15 cellular contexts compared by ENCODE assay signal in the genomic region with DNA sequence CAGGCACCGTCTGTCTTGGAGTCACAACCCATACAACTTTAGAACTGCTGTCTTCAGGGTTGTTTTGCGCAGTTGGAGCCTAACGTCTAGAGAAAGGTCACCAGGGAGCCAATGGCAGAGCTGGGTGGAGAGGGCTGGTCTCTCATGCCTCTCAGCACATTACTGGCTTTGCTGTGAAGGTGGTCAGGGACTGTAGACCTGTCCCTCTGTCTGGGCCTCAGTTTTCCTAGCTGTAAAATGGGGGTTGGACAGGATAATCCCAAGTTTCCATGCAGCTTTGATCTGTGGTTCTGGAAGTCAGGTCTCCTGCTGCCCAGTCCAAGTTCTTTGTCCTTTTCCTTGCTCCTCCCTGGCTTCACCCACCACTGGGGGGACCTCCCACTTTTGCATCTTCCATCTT.
"Had no signal": no experiment of that assay in that cellular context is flagged by ENCODE, and none has a peak within 500 bp of the region (broad histone marks: within the 10 kb centered on the region; RNA-seq: fewer than 3 reads in every experiment).

No MANE protein-coding gene starts in this region.

- H3K9me3 ChIP-seq: ascending aorta, left ventricle myocardium inferior, upper lobe of right lung had no signal

- H3K36me3 Mint-ChIP-seq: activated naive CD4-positive, alpha-beta T cell treated with anti-CD3 and anti-CD28 coated beads, Interleukin-2, amount 10 ng/mL, durations not matched to agents 7 days and 5 days; natural killer cell treated with Interleukin-12 subunit alpha and Interleukin-12 subunit beta and Interleukin-15 and Interleukin-18, amount 100 ng/mL, for 72 hours; stimulated activated memory B cell treated with anti-CD40 and anti-IgM and Interleukin-4, amounts not matched to agents 10 μg/mL and 1 μg/mL and 100 μg/mL, for 72 hours had no signal

- H3K4me3 Mint-ChIP-seq: activated CD4-positive, alpha-beta memory T cell treated with anti-CD3 and anti-CD28 coated beads, Interleukin-2, amount 10 ng/mL, durations not matched to agents 7 days and 5 days; activated naive CD4-positive, alpha-beta T cell treated with anti-CD3 and anti-CD28 coated beads, Interleukin-2, amount 10 ng/mL, durations not matched to agents 7 days and 5 days; activated T-cell treated with anti-CD3 and anti-CD28 coated beads, Interleukin-2, amount 50 U/mL, for 24 hours; natural killer cell treated with Interleukin-12 subunit alpha and Interleukin-12 subunit beta and Interleukin-15 and Interleukin-18, amount 100 ng/mL, for 72 hours; stimulated activated memory B cell treated with anti-CD40 and anti-IgM and Interleukin-4, amounts not matched to agents 10 μg/mL and 1 μg/mL and 100 μg/mL, for 72 hours; T-helper 17 cell had no signal

- H3K36me3 ChIP-seq: ascending aorta, left ventricle myocardium inferior, upper lobe of right lung, WERI-Rb-1 had no signal

- H3K27ac ChIP-seq: ascending aorta, left ventricle myocardium inferior, upper lobe of right lung, WERI-Rb-1 had no signal

- H3K27ac Mint-ChIP-seq: activated CD4-positive, alpha-beta memory T cell treated with anti-CD3 and anti-CD28 coated beads, Interleukin-2, amount 10 ng/mL, durations not matched to agents 7 days and 5 days; activated naive CD4-positive, alpha-beta T cell treated with anti-CD3 and anti-CD28 coated beads, Interleukin-2, amount 10 ng/mL, durations not matched to agents 7 days and 5 days; activated T-cell treated with anti-CD3 and anti-CD28 coated beads, Interleukin-2, amount 50 U/mL, for 24 hours; natural killer cell treated with Interleukin-12 subunit alpha and Interleukin-12 subunit beta and Interleukin-15 and Interleukin-18, amount 100 ng/mL, for 72 hours; stimulated activated memory B cell treated with anti-CD40 and anti-IgM and Interleukin-4, amounts not matched to agents 10 μg/mL and 1 μg/mL and 100 μg/mL, for 72 hours; T-helper 17 cell had no signal

- H3K27me3 ChIP-seq: ascending aorta, upper lobe of right lung had no signal

- ATAC-seq: esophagus mucosa; natural killer cell treated with Interleukin-12 subunit alpha and Interleukin-12 subunit beta and Interleukin-15 and Interleukin-18, amount 100 ng/mL, for 72 hours; stimulated activated memory B cell treated with anti-CD40 and anti-IgM and Interleukin-4, amounts not matched to agents 10 μg/mL and 1 μg/mL and 100 μg/mL, for 72 hours; T-helper 17 cell had no signal

- DNase-seq: activated CD4-positive, alpha-beta memory T cell treated with anti-CD3 and anti-CD28 coated beads, Interleukin-2, amount 10 ng/mL, durations not matched to agents 7 days and 5 days; activated naive CD4-positive, alpha-beta T cell treated with anti-CD3 and anti-CD28 coated beads, Interleukin-2, amount 10 ng/mL, durations not matched to agents 7 days and 5 days; activated T-cell treated with anti-CD3 and anti-CD28 coated beads, Interleukin-2, amount 50 U/mL, for 24 hours; left ventricle myocardium inferior; mesenchymal stem cell; stimulated activated CD4-positive, alpha-beta T cell treated with anti-CD3 and anti-CD28 coated beads, Interleukin-2, amount 100 ng/mL, for 48 hours; T-helper 17 cell; upper lobe of right lung; WERI-Rb-1 had no signal

- H3K27me3 Mint-ChIP-seq: activated CD4-positive, alpha-beta memory T cell treated with anti-CD3 and anti-CD28 coated beads, Interleukin-2, amount 10 ng/mL, durations not matched to agents 7 days and 5 days; activated T-cell treated with anti-CD3 and anti-CD28 coated beads, Interleukin-2, amount 50 U/mL, for 24 hours; stimulated activated memory B cell treated with anti-CD40 and anti-IgM and Interleukin-4, amounts not matched to agents 10 μg/mL and 1 μg/mL and 100 μg/mL, for 72 hours had no signal

- FAIRE-seq: endometrium, keratinocyte had no signal

- H3K9me3 Mint-ChIP-seq: activated CD4-positive, alpha-beta memory T cell treated with anti-CD3 and anti-CD28 coated beads, Interleukin-2, amount 10 ng/mL, durations not matched to agents 7 days and 5 days; activated naive CD4-positive, alpha-beta T cell treated with anti-CD3 and anti-CD28 coated beads, Interleukin-2, amount 10 ng/mL, durations not matched to agents 7 days and 5 days; activated T-cell treated with anti-CD3 and anti-CD28 coated beads, Interleukin-2, amount 50 U/mL, for 24 hours; natural killer cell treated with Interleukin-12 subunit alpha and Interleukin-12 subunit beta and Interleukin-15 and Interleukin-18, amount 100 ng/mL, for 72 hours; stimulated activated memory B cell treated with anti-CD40 and anti-IgM and Interleukin-4, amounts not matched to agents 10 μg/mL and 1 μg/mL and 100 μg/mL, for 72 hours had no signal

- H3K4me3 ChIP-seq: ascending aorta, left ventricle myocardium inferior, upper lobe of right lung had no signal
